ENCODE assay signal across 19 cellular contexts in the genomic region with DNA sequence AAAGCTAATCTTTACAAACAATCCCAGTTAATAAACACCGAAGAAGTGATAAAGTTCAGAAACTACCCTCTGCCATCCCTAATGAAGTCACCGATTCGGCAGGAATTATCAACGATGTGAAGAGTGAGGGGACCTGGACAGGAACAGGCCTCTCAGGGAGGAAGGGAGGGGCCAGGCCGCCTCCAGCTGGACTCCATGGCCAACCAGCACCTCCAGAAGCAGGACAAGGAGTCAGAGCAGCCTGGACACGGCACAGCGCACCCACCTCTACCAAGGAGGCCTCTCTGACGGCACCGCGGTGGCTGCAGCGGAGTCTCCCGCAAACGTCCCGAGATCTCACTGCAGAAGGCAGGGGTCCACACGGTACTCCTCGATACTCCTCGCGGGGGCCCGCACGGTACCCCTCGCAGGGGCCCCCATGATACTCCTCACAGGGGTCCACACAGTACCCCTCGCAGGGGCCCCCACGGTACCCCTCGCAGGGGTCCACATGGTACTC.
DNase-seq lines count a peak whose midpoint lies in the region; ATAC-seq and TF ChIP-seq lines count a peak whose summit lies in the region.
"Had no signal": no experiment of that assay in that cellular context is flagged by ENCODE, and none has a peak within 500 bp of the region (broad histone marks: within the 10 kb centered on the region; RNA-seq: fewer than 3 reads in every experiment).

No MANE protein-coding gene starts in this region.

- peak; percentile 4 to 9 for DNase-seq in activated T-cell treated with anti-CD3 and anti-CD28 coated beads, Interleukin-2, amount 50 U/mL, for 48 hours
- no peak for DNase-seq in activated T-cell treated with anti-CD3 and anti-CD28 coated beads, Interleukin-2, amount 50 U/mL, for 24 hours
- DNase-seq in glomerular visceral epithelial cell (ENCODE audit: extremely low spot score) = peak; percentile 38
- no peak for DNase-seq in stimulated activated CD4-positive, alpha-beta T cell treated with anti-CD3 and anti-CD28 coated beads, Interleukin-2, amount 100 ng/mL, for 48 hours
- no peak for DNase-seq in UCSD-AML1 (lab: John Stamatoyannopoulos, UW; ENCODE audit: unreplicated experiment)
- no peak for DNase-seq in NCI-H510A treated with DMSO at 0.1 percent for 48 hours (lab: John Stamatoyannopoulos, UW)
- DNase-seq: activated naive CD4-positive, alpha-beta T cell treated with anti-CD3 and anti-CD28 coated beads for 36 hours; KBM-7; left colon; naive B cell; NCI-H1092; NCI-H2107; NCI-H69; retina; stimulated activated CD8-positive, alpha-beta memory T cell treated with anti-CD3 and anti-CD28 coated beads, Interleukin-4, amount 100 ng/mL, for 48 hours; trophoblast cell; WERI-Rb-1 had no signal

- H3K4me1 ChIP-seq in neutrophil (ENCODE audit: control insufficient read depth in 1 of 2, insufficient read depth in 1 of 2, low read depth in 1 of 2, low read length in 1 of 2) = peaks cover 56 to 62% of the 10 kb centered on the region in 2 experiments

- H3K36me3 Mint-ChIP-seq in activated T-cell treated with anti-CD3 and anti-CD28 coated beads, Interleukin-2, amount 50 U/mL, for 24 hours (ENCODE audit: low read depth) = peaks cover 53% of the 10 kb centered on the region

- H3K27me3 ChIP-seq in neutrophil = no peaks in the 10 kb centered on the region

- peaks cover 61% of the 10 kb centered on the region for H3K4me1 Mint-ChIP-seq in activated T-cell treated with anti-CD3 and anti-CD28 coated beads, Interleukin-2, amount 50 U/mL, for 24 hours (ENCODE audit: low read depth)

- H3K9me3 ChIP-seq in neutrophil = no peaks in the 10 kb centered on the region

- no peak for ATAC-seq in GM21526 (IDR thresholded peaks at IDR 0.05; ENCODE audit: low FRiP score, unreplicated experiment)
- ATAC-seq: left colon had no signal

- no peak overlapping the region for H3K27ac Mint-ChIP-seq in activated T-cell treated with anti-CD3 and anti-CD28 coated beads, Interleukin-2, amount 50 U/mL, for 24 hours
- H3K27ac Mint-ChIP-seq: activated naive CD4-positive, alpha-beta T cell treated with anti-CD3 and anti-CD28 coated beads for 36 hours had no signal

- H3K9me3 Mint-ChIP-seq in activated T-cell treated with anti-CD3 and anti-CD28 coated beads, Interleukin-2, amount 50 U/mL, for 24 hours = no peaks in the 10 kb centered on the region
- H3K9me3 Mint-ChIP-seq: activated naive CD4-positive, alpha-beta T cell treated with anti-CD3 and anti-CD28 coated beads for 36 hours had no signal

- peak overlapping the region; percentile 18 for H3K27ac ChIP-seq in neutrophil
- H3K27ac ChIP-seq: WERI-Rb-1 had no signal

- H3K4me3 Mint-ChIP-seq in activated T-cell treated with anti-CD3 and anti-CD28 coated beads, Interleukin-2, amount 50 U/mL, for 24 hours = no peak overlapping the region
- H3K4me3 Mint-ChIP-seq: activated naive CD4-positive, alpha-beta T cell treated with anti-CD3 and anti-CD28 coated beads for 36 hours had no signal

- no peak overlapping the region for H3K4me3 ChIP-seq in neutrophil (ENCODE audit: low read depth in 1 of 2, low read length in 1 of 2)

- TF ChIP-seq CTCF in neutrophil (IDR thresholded peaks at IDR 0.05) = no peak

- no peaks in the 10 kb centered on the region for H3K27me3 Mint-ChIP-seq in activated T-cell treated with anti-CD3 and anti-CD28 coated beads, Interleukin-2, amount 50 U/mL, for 24 hours
- H3K27me3 Mint-ChIP-seq: naive B cell had no signal

- H3K36me3 ChIP-seq in neutrophil = peaks cover 20% of the 10 kb centered on the region

Comparison
In these comparisons a context has a peak if more than half of its experiments do, and no peak if none do; other contexts are left out.
1. DNase-seq: peak in activated T-cell treated with anti-CD3 and anti-CD28 coated beads, Interleukin-2, amount 50 U/mL, for 48 hours (2 of 2) and glomerular visceral epithelial cell (single experiment); none in activated T-cell treated with anti-CD3 and anti-CD28 coated beads, Interleukin-2, amount 50 U/mL, for 24 hours (single experiment), stimulated activated CD4-positive, alpha-beta T cell treated with anti-CD3 and anti-CD28 coated beads, Interleukin-2, amount 100 ng/mL, for 48 hours (0 of 2), UCSD-AML1 (single experiment) and NCI-H510A treated with DMSO at 0.1 percent for 48 hours (single experiment).